In genomic region chr6:52491203-52492069, GRCh38 we compare ENCODE assay signal across 10 cellular contexts.
DNase-seq lines count a peak whose midpoint lies in the region; ATAC-seq and TF ChIP-seq lines count a peak whose summit lies in the region.
"Had no signal": no experiment of that assay in that cellular context is flagged by ENCODE, and none has a peak within 500 bp of the region (broad histone marks: within the 10 kb centered on the region; RNA-seq: fewer than 3 reads in every experiment).

No MANE protein-coding gene starts in this region.

- no peaks in the 10 kb centered on the region for H3K36me3 ChIP-seq in Loucy (ENCODE audit: insufficient read depth, low read length)

- H3K9me3 Mint-ChIP-seq in naive B cell: peaks cover 3 to 13% (median 5%) of the 10 kb centered on the region in 7 donors
- H3K9me3 Mint-ChIP-seq in activated naive CD4-positive, alpha-beta T cell treated with anti-CD3 and anti-CD28 coated beads, Interleukin-2, amount 50 U/mL, for 72 hours: peaks cover 0 to 6% of the 10 kb centered on the region in 2 donors
- no peaks in the 10 kb centered on the region for H3K9me3 Mint-ChIP-seq in activated T-helper 2 cell treated with anti-CD3 and anti-CD28 coated beads, Interferon-gamma antibody, Interleukin-2, Interleukin-4, amounts not matched to agents 10 μg/mL and 5 μg/mL and 100 μg/mL, durations not matched to agents 14 hours and 24 hours and 36 hours

- H3K4me2 ChIP-seq in Loucy (ENCODE audit: low read depth, low read length, poor library complexity, severe bottlenecking): peak overlapping the region; percentile 3

- no peak overlapping the region for H2AFZ ChIP-seq in Loucy (ENCODE audit: low read length)

- H3K79me2 ChIP-seq in Loucy (ENCODE audit: insufficient read depth, low read length): no peaks in the 10 kb centered on the region

- H3K9me3 ChIP-seq in Loucy (ENCODE audit: insufficient read depth, low read depth, low read length): no peaks in the 10 kb centered on the region

- peaks cover 6 to 14% (median 7%) of the 10 kb centered on the region in 3 donors for H3K4me1 Mint-ChIP-seq in naive B cell
- H3K4me1 Mint-ChIP-seq in activated T-helper 2 cell treated with anti-CD3 and anti-CD28 coated beads, Interferon-gamma antibody, Interleukin-2, Interleukin-4, amounts not matched to agents 10 μg/mL and 5 μg/mL and 100 μg/mL, durations not matched to agents 14 hours and 24 hours and 36 hours (ENCODE audit: low read depth): peaks cover 4% of the 10 kb centered on the region

- no peaks in the 10 kb centered on the region for H3K27me3 ChIP-seq in Loucy (ENCODE audit: insufficient read depth, low read length, poor library complexity, severe bottlenecking)

- H3K27ac Mint-ChIP-seq in naive B cell: peak overlapping the region in 5 of 6 donors; percentile 16 to 86 (median 61)
- H3K27ac Mint-ChIP-seq in activated naive CD4-positive, alpha-beta T cell treated with anti-CD3 and anti-CD28 coated beads, Interleukin-2, amount 50 U/mL, for 72 hours: no peak overlapping the region
- H3K27ac Mint-ChIP-seq in activated T-helper 2 cell treated with anti-CD3 and anti-CD28 coated beads, Interferon-gamma antibody, Interleukin-2, Interleukin-4, amounts not matched to agents 10 μg/mL and 5 μg/mL and 100 μg/mL, durations not matched to agents 14 hours and 24 hours and 36 hours: no peak overlapping the region

- no peak for TF ChIP-seq CTCF in Loucy (conservative IDR thresholded peaks at IDR 0.05; ENCODE audit: low read length)

- intact Hi-C loops in activated T-helper 2 cell treated with anti-CD3 and anti-CD28 coated beads, Interferon-gamma antibody, Interleukin-2, Interleukin-4, amounts not matched to agents 10 μg/mL and 5 μg/mL and 100 μg/mL, durations not matched to agents 14 hours and 24 hours and 36 hours (cut with micrococcal nuclease): no loop called here

- peaks cover 36% of the 10 kb centered on the region for H3K4me1 ChIP-seq in Loucy (ENCODE audit: insufficient read depth, low read length, poor library complexity, severe bottlenecking)

- peak overlapping the region in 6 of 8 donors; percentile 1 to 72 (median 28) for H3K4me3 Mint-ChIP-seq in naive B cell
- no peak overlapping the region for H3K4me3 Mint-ChIP-seq in activated T-helper 2 cell treated with anti-CD3 and anti-CD28 coated beads, Interferon-gamma antibody, Interleukin-2, Interleukin-4, amounts not matched to agents 10 μg/mL and 5 μg/mL and 100 μg/mL, durations not matched to agents 14 hours and 24 hours and 36 hours (ENCODE audit: low read depth)

- no peaks in the 10 kb centered on the region for H3K27me3 Mint-ChIP-seq in naive B cell
- H3K27me3 Mint-ChIP-seq in activated T-helper 2 cell treated with anti-CD3 and anti-CD28 coated beads, Interferon-gamma antibody, Interleukin-2, Interleukin-4, amounts not matched to agents 10 μg/mL and 5 μg/mL and 100 μg/mL, durations not matched to agents 14 hours and 24 hours and 36 hours (ENCODE audit: low read depth): peaks cover 14% of the 10 kb centered on the region

- no peaks in the 10 kb centered on the region for H4K20me1 ChIP-seq in Loucy (ENCODE audit: insufficient read depth, low read length, poor library complexity, severe bottlenecking)

- no peaks in the 10 kb centered on the region for H3F3A ChIP-seq in Loucy (ENCODE audit: low read depth)

- no peak overlapping the region for H3K9ac ChIP-seq in Loucy (ENCODE audit: low read depth, low read length, poor library complexity, severe bottlenecking)

- H3K36me3 Mint-ChIP-seq in naive B cell: peaks cover 14 to 29% of the 10 kb centered on the region in 2 donors
- H3K36me3 Mint-ChIP-seq in activated naive CD4-positive, alpha-beta T cell treated with anti-CD3 and anti-CD28 coated beads, Interleukin-2, amount 50 U/mL, for 72 hours: peaks cover 0 to 10% of the 10 kb centered on the region in 2 donors
- H3K36me3 Mint-ChIP-seq in activated T-helper 2 cell treated with anti-CD3 and anti-CD28 coated beads, Interferon-gamma antibody, Interleukin-2, Interleukin-4, amounts not matched to agents 10 μg/mL and 5 μg/mL and 100 μg/mL, durations not matched to agents 14 hours and 24 hours and 36 hours (ENCODE audit: low read depth): no peaks in the 10 kb centered on the region

- H3K4me3 ChIP-seq in Loucy (ENCODE audit: low read length, poor library complexity, severe bottlenecking): peak overlapping the region; percentile 18

- DNase-seq in naive B cell (no peak), iPS-NIHi11 (ENCODE audit: low spot score) (no peak)
- DNase-seq in activated naive CD4-positive, alpha-beta T cell treated with anti-CD3 and anti-CD28 coated beads, Interleukin-2, amount 50 U/mL, for 72 hours (ENCODE audit: low spot score in 2 of 2): no peak
- no peak for DNase-seq in stimulated activated CD8-positive, alpha-beta memory T cell treated with anti-CD3 and anti-CD28 coated beads, Interleukin-4, amount 100 ng/mL, for 48 hours
- DNase-seq in activated T-helper 2 cell treated with anti-CD3 and anti-CD28 coated beads, Interferon-gamma antibody, Interleukin-2, Interleukin-4, amounts not matched to agents 10 μg/mL and 5 μg/mL and 100 μg/mL, durations not matched to agents 14 hours and 24 hours and 36 hours (ENCODE audit: low spot score): no peak
- DNase-seq: activated CD4-positive, alpha-beta T cell treated with anti-CD3 and anti-CD28 coated beads, Interleukin-2, amount 50 U/mL, for 48 hours; mesendoderm had no signal

- peak; percentile 85 for ATAC-seq in GM18517 (IDR thresholded peaks at IDR 0.05; ENCODE audit: unreplicated experiment)
- ATAC-seq in GM21786 (IDR thresholded peaks at IDR 0.05; ENCODE audit: unreplicated experiment): peak; percentile 61
- ATAC-seq in naive B cell (ENCODE audit: low read depth in 2 of 2): peak; percentile 41 to 65
- no peak for ATAC-seq in activated naive CD4-positive, alpha-beta T cell treated with anti-CD3 and anti-CD28 coated beads, Interleukin-2, amount 50 U/mL, for 72 hours

- H3K9me2 ChIP-seq in Loucy (replicated peaks; ENCODE audit: low read depth, low read length): no peaks in the 10 kb centered on the region

Comparison
In these comparisons a context has a peak if more than half of its experiments do, and no peak if none do; other contexts are left out.
1. ATAC-seq: peak in GM18517 (single experiment), GM21786 (single experiment) and naive B cell (2 of 2); none in activated naive CD4-positive, alpha-beta T cell treated with anti-CD3 and anti-CD28 coated beads, Interleukin-2, amount 50 U/mL, for 72 hours (0 of 2).
2. H3K27ac Mint-ChIP-seq: peak in naive B cell (5 of 6); none in activated naive CD4-positive, alpha-beta T cell treated with anti-CD3 and anti-CD28 coated beads, Interleukin-2, amount 50 U/mL, for 72 hours (0 of 2) and activated T-helper 2 cell treated with anti-CD3 and anti-CD28 coated beads, Interferon-gamma antibody, Interleukin-2, Interleukin-4, amounts not matched to agents 10 μg/mL and 5 μg/mL and 100 μg/mL, durations not matched to agents 14 hours and 24 hours and 36 hours (single experiment).